In the genomic region with DNA sequence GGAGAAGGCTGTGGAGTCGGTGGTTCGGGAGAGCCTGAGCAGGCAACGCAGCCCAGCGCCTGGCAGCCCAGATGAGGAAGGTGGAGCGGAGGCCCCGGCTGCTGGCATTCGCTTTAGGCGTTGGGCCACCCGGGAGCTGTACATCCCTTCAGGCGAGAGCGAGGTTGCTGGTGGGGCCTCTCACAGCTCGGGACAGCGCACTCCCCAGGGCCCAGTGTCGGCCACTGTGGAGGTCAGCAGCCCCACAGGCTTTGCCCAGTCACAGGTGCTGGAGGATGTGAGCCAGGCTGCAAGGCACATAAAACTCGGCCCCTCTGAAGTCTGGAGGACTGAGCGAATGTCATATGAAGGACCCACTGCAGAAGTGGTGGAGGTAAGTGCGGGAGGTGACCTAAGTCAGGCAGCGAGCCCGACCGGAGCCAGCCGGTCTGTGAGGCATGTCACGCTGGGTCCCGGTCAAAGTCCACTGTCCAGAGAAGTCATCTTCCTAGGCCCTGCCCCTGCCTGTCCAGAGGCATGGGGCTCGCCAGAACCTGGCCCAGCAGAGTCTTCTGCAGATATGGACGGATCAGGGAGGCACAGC, we compare ENCODE assay signal across 1 cellular context.
TF ChIP-seq lines count a peak whose summit lies in the region.

No MANE protein-coding gene starts in this region.

TF ChIP-seq in HepG2, 621 proteins besides CTCF, POLR2A, EP300 and RAD21 (continued from another document and continues in another):
- TF ChIP-seq SNAI1 (CRISPR knock-in tag; IDR thresholded peaks at IDR 0.05; ENCODE audit: borderline replicate concordance) (no peak), ZNF124 (CRISPR knock-in tag; IDR thresholded peaks at IDR 0.05) (peak; percentile 67; the same call in 1 of the 2 replicates), ZFY (CRISPR knock-in tag; IDR thresholded peaks at IDR 0.05) (peak; percentile 67), YEATS2 (CRISPR knock-in tag; IDR thresholded peaks at IDR 0.05; ENCODE audit: borderline replicate concordance) (no peak), ZNF414 (CRISPR knock-in tag; IDR thresholded peaks at IDR 0.05) (no peak), ZGPAT (CRISPR knock-in tag; IDR thresholded peaks at IDR 0.05) (peak; percentile 59; the same call in 1 of the 2 replicates), SOX5 (CRISPR knock-in tag; IDR thresholded peaks at IDR 0.05; ENCODE audit: borderline replicate concordance) (no peak), MIER3 (CRISPR knock-in tag; IDR thresholded peaks at IDR 0.05; ENCODE audit: borderline replicate concordance) (peak; percentile 53; the same call in 1 of the 2 replicates), ZNF549 (CRISPR knock-in tag; IDR thresholded peaks at IDR 0.05) (0 out of 2 replicates have a peak, but pooled peaks have one; percentile 84), FOXO4 (CRISPR knock-in tag; conservative IDR thresholded peaks at IDR 0.05) (no peak), ZKSCAN5 (CRISPR knock-in tag; IDR thresholded peaks at IDR 0.05) (peak; percentile 96), ZNF570 (CRISPR knock-in tag; IDR thresholded peaks at IDR 0.05; ENCODE audit: borderline replicate concordance) (no peak), IRF2 (CRISPR knock-in tag; IDR thresholded peaks at IDR 0.05) (0 out of 2 replicates have a peak, but pooled peaks have one; percentile 42), ARID4A (CRISPR knock-in tag; IDR thresholded peaks at IDR 0.05; ENCODE audit: borderline replicate concordance) (peak; percentile 45; the same call in 1 of the 2 replicates), HES4 (CRISPR knock-in tag; IDR thresholded peaks at IDR 0.05; ENCODE audit: borderline replicate concordance) (no peak), SETDB1 (CRISPR knock-in tag; IDR thresholded peaks at IDR 0.05; ENCODE audit: borderline replicate concordance) (no peak), HMGXB3 (CRISPR knock-in tag; IDR thresholded peaks at IDR 0.05; ENCODE audit: borderline replicate concordance) (no peak), ZSCAN5A (CRISPR knock-in tag; IDR thresholded peaks at IDR 0.05; ENCODE audit: borderline replicate concordance) (no peak), POLR2AphosphoS2 (IDR thresholded peaks at IDR 0.05; ENCODE audit: low read depth, low read length) (no peak), RFX1 (IDR thresholded peaks at IDR 0.05) (no peak)
- TF ChIP-seq, protein P1, sequence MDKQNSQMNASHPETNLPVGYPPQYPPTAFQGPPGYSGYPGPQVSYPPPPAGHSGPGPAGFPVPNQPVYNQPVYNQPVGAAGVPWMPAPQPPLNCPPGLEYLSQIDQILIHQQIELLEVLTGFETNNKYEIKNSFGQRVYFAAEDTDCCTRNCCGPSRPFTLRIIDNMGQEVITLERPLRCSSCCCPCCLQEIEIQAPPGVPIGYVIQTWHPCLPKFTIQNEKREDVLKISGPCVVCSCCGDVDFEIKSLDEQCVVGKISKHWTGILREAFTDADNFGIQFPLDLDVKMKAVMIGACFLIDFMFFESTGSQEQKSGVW (CRISPR knock-in tag; IDR thresholded peaks at IDR 0.05; ENCODE audit: borderline replicate concordance): no peak
- TF ChIP-seq, protein P2, sequence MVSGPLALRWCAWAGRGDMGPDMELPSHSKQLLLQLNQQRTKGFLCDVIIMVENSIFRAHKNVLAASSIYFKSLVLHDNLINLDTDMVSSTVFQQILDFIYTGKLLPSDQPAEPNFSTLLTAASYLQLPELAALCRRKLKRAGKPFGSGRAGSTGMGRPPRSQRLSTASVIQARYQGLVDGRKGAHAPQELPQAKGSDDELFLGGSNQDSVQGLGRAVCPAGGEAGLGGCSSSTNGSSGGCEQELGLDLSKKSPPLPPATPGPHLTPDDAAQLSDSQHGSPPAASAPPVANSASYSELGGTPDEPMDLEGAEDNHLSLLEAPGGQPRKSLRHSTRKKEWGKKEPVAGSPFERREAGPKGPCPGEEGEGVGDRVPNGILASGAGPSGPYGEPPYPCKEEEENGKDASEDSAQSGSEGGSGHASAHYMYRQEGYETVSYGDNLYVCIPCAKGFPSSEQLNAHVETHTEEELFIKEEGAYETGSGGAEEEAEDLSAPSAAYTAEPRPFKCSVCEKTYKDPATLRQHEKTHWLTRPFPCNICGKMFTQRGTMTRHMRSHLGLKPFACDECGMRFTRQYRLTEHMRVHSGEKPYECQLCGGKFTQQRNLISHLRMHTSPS (CRISPR knock-in tag; IDR thresholded peaks at IDR 0.05; ENCODE audit: low read depth): no peak
